In the genomic region with DNA sequence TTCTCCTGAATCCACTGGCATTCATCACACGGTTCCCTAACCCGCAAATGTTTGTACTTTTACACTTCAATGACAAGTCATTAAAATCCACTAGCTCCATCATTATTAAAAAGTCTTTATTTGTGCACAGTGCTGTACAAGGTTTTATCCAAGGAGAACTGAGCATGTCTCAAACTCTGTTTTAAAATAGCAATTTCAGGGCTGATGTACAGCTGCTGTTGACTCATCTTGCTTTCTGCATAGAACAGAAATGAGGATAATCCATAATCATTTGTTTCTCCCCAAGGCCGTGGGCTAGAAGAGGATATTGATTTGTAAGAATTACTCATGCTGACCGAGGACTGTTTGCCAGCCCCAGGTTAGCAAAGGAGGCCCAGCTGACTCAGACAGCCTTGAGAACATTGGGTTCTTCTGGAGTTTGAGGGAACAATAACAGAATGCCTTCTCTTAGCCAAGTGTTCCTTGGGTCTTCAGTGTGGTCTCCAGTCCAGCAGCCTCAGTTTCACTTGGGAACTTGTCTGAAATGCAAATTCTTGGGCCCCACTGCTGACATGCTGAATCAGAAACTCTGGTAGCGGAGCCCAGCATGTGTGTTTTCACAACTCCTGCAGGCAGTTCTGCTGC, we compare ENCODE assay signal across 1 cellular context.
TF ChIP-seq lines count a peak whose summit lies in the region.

No MANE protein-coding gene starts in this region.

TF ChIP-seq in K562, 482 proteins besides CTCF, POLR2A, EP300 and RAD21 (continued from another document):
- TF ChIP-seq TRIM28 (IDR thresholded peaks at IDR 0.05) (no peak), TCFL5 (CRISPR knock-in tag; conservative IDR thresholded peaks at IDR 0.05) (no peak), ZNF274 (IDR thresholded peaks at IDR 0.05; ENCODE audit: borderline replicate concordance, low read depth, low read length) (no peak), ZNF830 (CRISPR knock-in tag; IDR thresholded peaks at IDR 0.05) (no peak)
